Comparison of ENCODE assay signal across 9 cellular contexts in the genomic region with DNA sequence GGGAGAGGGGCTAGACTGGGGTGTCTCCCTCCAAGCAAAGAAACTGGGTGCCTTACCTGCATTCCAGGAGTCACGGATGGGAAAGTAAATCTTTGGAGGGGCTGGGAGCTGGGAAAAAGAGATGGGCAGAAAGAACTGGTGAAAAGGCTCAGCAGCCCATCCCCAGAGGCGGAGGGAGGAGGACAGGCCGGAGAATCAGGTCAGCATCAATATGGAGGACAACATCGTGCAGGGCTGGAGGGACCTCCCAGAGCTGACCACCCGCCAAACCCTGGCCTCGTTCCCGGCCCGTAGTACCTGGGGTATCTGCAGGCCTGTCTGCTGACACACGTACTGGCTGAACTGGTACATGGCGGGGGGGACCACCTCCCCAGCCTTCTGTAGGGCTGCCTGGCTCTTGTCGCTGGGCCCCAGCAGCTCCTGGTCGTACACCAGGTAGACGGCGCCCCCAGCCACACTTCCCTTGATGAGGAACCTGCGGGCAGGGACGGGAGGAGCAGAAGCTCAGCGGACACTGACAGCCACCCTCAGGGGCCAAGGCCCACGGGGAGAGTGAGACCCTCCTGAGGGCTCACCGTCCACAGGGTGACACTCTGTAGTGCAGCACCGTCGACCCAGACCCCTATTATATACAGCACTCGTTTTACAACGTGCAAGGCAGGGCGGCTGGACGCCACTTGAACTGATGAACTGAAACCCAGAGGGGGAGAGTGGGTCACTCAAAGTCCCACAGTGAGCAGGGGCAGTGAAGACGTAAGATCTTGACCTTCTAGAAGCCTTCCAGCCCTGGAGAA. TPM values are rescaled to one million over a fixed set of nuclear protein-coding genes. Genes with fewer than 3 reads are reported as not detected.
A peak's percentile ranks its signal among the peaks of the same experiment; 100 is the strongest.
DNase-seq lines count a peak whose midpoint lies in the region; ATAC-seq and TF ChIP-seq lines count a peak whose summit lies in the region.
"Had no signal": no experiment of that assay in that cellular context is flagged by ENCODE, and none has a peak within 500 bp of the region (broad histone marks: within the 10 kb centered on the region; RNA-seq: fewer than 3 reads in every experiment).

No MANE protein-coding gene starts in this region.

- 23% methylated on average over 26 of the region's 26 CpGs for WGBS in right cardiac atrium
- WGBS in spleen, 5 donors: 29 to 55% (median 37%) methylated on average over 11 to 26 of the region's 26 CpGs

- H3K27ac ChIP-seq in HEK293 (ENCODE audit: extremely low read depth, low read depth, low read length) (peak overlapping the region; percentile 25; the same call in 1 of the 2 replicates), right cardiac atrium (ENCODE audit: low read length) (peak overlapping the region; percentile 93), spleen (peak overlapping the region; percentile 84 to 94 (median 94))

- peak overlapping the region; percentile 89 for H3K27ac Mint-ChIP-seq in activated CD4-positive, alpha-beta memory T cell treated with anti-CD3 and anti-CD28 coated beads for 36 hours

- CTCF ChIA-PET in HEK293 (lab: Yijun Ruan, JAX): no interaction called here
- CTCF ChIA-PET in activated CD4-positive, alpha-beta memory T cell treated with anti-CD3 and anti-CD28 coated beads for 36 hours (lab: Charles Lee): interaction anchor here (0.7 to 1.4 kb wide), 2 partner anchors 8 to 10 kb away, joined by 5 to 6 read pairs; partner anchors contain the start of gene RPL36

- no peak for DNase-seq in activated CD4-positive, alpha-beta memory T cell treated with anti-CD3 and anti-CD28 coated beads for 36 hours
- DNase-seq in right cardiac atrium: peak; percentile 47 to 75 (median 67)
- DNase-seq in spleen: peak; percentile 90
- DNase-seq in retina: no peak
- no peak for DNase-seq in stimulated activated CD4-positive, alpha-beta T cell treated with anti-CD3 and anti-CD28 coated beads, Interleukin-4, amount 100 ng/mL, for 1 hour
- DNase-seq in germinal center (ENCODE audit: low spot score): no peak

- H3K4me1 ChIP-seq in HEK293 (ENCODE audit: control insufficient read depth, insufficient read depth, low read length) (no peaks in the 10 kb centered on the region), right cardiac atrium (ENCODE audit: control insufficient read depth, insufficient read depth, low read length) (peaks cover 13% of the 10 kb centered on the region), spleen (peaks cover 12 to 33% (median 21%) of the 10 kb centered on the region in 6 donors)

- H3K27me3 Mint-ChIP-seq in activated CD4-positive, alpha-beta memory T cell treated with anti-CD3 and anti-CD28 coated beads for 36 hours: no peaks in the 10 kb centered on the region

- H3K9me3 Mint-ChIP-seq in activated CD4-positive, alpha-beta memory T cell treated with anti-CD3 and anti-CD28 coated beads for 36 hours: no peaks in the 10 kb centered on the region

- TF ChIP-seq POLR2A in spleen (IDR thresholded peaks at IDR 0.05): no peak

- TF ChIP-seq CTCF in HEK293 (tag by site-specific recombination; IDR thresholded peaks at IDR 0.05) (no peak), spleen (IDR thresholded peaks at IDR 0.05 in 8 of 11, conservative IDR thresholded peaks at IDR 0.05 in 3 of 11) (no peak)

- ATAC-seq in right cardiac atrium (peak in 1 of 2 donors; percentile 0), HG03135 (IDR thresholded peaks at IDR 0.05; ENCODE audit: unreplicated experiment) (no peak)

- H3K4me3 ChIP-seq in HEK293 (ENCODE audit: low read depth, low read length): peak overlapping the region; percentile 94
- peak overlapping the region; percentile 82 for H3K4me3 ChIP-seq in right cardiac atrium (ENCODE audit: low read length)
- peak overlapping the region; percentile 54 to 97 (median 88) for H3K4me3 ChIP-seq in spleen

- H3K9me3 ChIP-seq in HEK293 (ENCODE audit: control insufficient read depth, insufficient read depth, low read depth, low read length): no peaks in the 10 kb centered on the region
- H3K9me3 ChIP-seq in right cardiac atrium (ENCODE audit: control insufficient read depth, low read length): no peaks in the 10 kb centered on the region
- no peaks in the 10 kb centered on the region for H3K9me3 ChIP-seq in spleen

- POLR2A ChIA-PET in HEK293 (lab: Yijun Ruan, JAX): interaction anchor here (0.6 to 4.1 kb wide), 3 partner anchors 10 to 56 kb away, joined by 4 to 24 read pairs (median 4); partner anchors contain the start of genes RPL36 and SAFB
- POLR2A ChIA-PET in activated CD4-positive, alpha-beta memory T cell treated with anti-CD3 and anti-CD28 coated beads for 36 hours (lab: Charles Lee): interaction anchor here (0.5 to 1.3 kb wide), 5 partner anchors 8 to 1333 kb away, joined by 3 to 5 read pairs (median 3); partner anchors contain the start of genes SAFB and SAFB2

- H3K4me3 Mint-ChIP-seq in activated CD4-positive, alpha-beta memory T cell treated with anti-CD3 and anti-CD28 coated beads for 36 hours: peak overlapping the region; percentile 96

- peaks cover 17% of the 10 kb centered on the region for H3K4me1 Mint-ChIP-seq in activated CD4-positive, alpha-beta memory T cell treated with anti-CD3 and anti-CD28 coated beads for 36 hours (ENCODE audit: low read depth)

- no peaks in the 10 kb centered on the region for H3K27me3 ChIP-seq in right cardiac atrium (ENCODE audit: control insufficient read depth, insufficient read depth)
- H3K27me3 ChIP-seq in spleen (replicated peaks in 1 of 7): no peaks in the 10 kb centered on the region

- H3K36me3 ChIP-seq in HEK293 (ENCODE audit: control insufficient read depth in 2 of 2, insufficient read depth in 1 of 2, low read length in 2 of 2) (peaks cover 0 to 6% of the 10 kb centered on the region in 2 experiments; a peak in 1 of 3 replicates), spleen (peaks cover 0 to 21% (median 6%) of the 10 kb centered on the region in 6 donors)

- intact Hi-C loops in activated CD4-positive, alpha-beta memory T cell treated with anti-CD3 and anti-CD28 coated beads for 36 hours (cut with micrococcal nuclease): loop anchor here (1.0 to 10.0 kb wide), 7 partner anchors 11 to 694 kb away; partner anchors contain the start of genes CATSPERD, LONP1, RPL36 and SAFB
- intact Hi-C loops in right cardiac atrium (cut with DNase I) (no loop called here), spleen (cut with DNase I; ENCODE audit: low total_unique reads) (loop anchor here (10.0 kb wide), 1 partner anchor 55 kb away; the partner anchor contains the start of genes SAFB and SAFB2)

- H3K36me3 Mint-ChIP-seq in activated CD4-positive, alpha-beta memory T cell treated with anti-CD3 and anti-CD28 coated beads for 36 hours: no peaks in the 10 kb centered on the region

TF ChIP-seq in HEK293, 187 proteins besides CTCF, POLR2A, EP300 and RAD21 (continues in another document):
- TF ChIP-seq EGR2 (tag by site-specific recombination; IDR thresholded peaks at IDR 0.05; ENCODE audit: low read depth): no peak
- TF ChIP-seq ZNF692 (tag by site-specific recombination; IDR thresholded peaks at IDR 0.05): no peak
- TF ChIP-seq ZNF513 (tag by site-specific recombination; IDR thresholded peaks at IDR 0.05): no peak
- no peak for TF ChIP-seq ZNF350 (tag by site-specific recombination; IDR thresholded peaks at IDR 0.05)

RNA-seq across cellular contexts. Expression of gene MICOS13, which starts 0.8 kb away (rescaled TPM):
- 10 to 100 TPM; 50.9 to 55.3 TPM for total RNA-seq in activated CD4-positive, alpha-beta memory T cell treated with anti-CD3 and anti-CD28 coated beads for 36 hours
- total RNA-seq in right cardiac atrium (100 to 1,000 TPM; 132 to 175 (median 149) TPM), spleen (10 to 100 TPM; 15.7 to 41.0 (median 36.8) TPM)
- polyA plus RNA-seq in right cardiac atrium (296 TPM), spleen (10 to 100 TPM; 71.0 to 89.5 (median 78.0) TPM)

RNA-seq across cellular contexts. Expression of gene HSD11B1L, which starts 1.3 kb away (rescaled TPM):
- total RNA-seq in activated CD4-positive, alpha-beta memory T cell treated with anti-CD3 and anti-CD28 coated beads for 36 hours: 1 to 10 TPM; 3.8 to 4.1 TPM
- total RNA-seq in right cardiac atrium (1 to 10 TPM; 4.3 to 7.1 (median 6.8) TPM), spleen (1 to 10 TPM; 1.9 to 8.8 (median 3.1) TPM)
- polyA plus RNA-seq in right cardiac atrium (9.8 TPM), spleen (1 to 10 TPM; 3.3 to 5.5 (median 3.8) TPM)

RNA-seq across cellular contexts. Expression of gene RPL36, which starts 10.6 kb away (rescaled TPM):
- 1,000 to 10,000 TPM; 1,487 to 1,524 TPM for total RNA-seq in activated CD4-positive, alpha-beta memory T cell treated with anti-CD3 and anti-CD28 coated beads for 36 hours
- total RNA-seq in right cardiac atrium (100 to 1,000 TPM; 451 to 525 (median 478) TPM), spleen (100 to 1,000 TPM; 294 to 922 (median 652) TPM)
- polyA plus RNA-seq in right cardiac atrium (727 TPM), spleen (1,000 to 10,000 TPM; 2,501 to 2,825 (median 2,795) TPM)

RNA-seq across cellular contexts. Expression of gene LONP1, which starts 40.5 kb away (rescaled TPM):
- total RNA-seq in activated CD4-positive, alpha-beta memory T cell treated with anti-CD3 and anti-CD28 coated beads for 36 hours: 100 to 1,000 TPM; 178 to 181 TPM
- 10 to 100 TPM; 55.4 to 66.2 (median 59.3) TPM for total RNA-seq in right cardiac atrium
- 60.3 TPM for polyA plus RNA-seq in right cardiac atrium
- 10 to 100 TPM; 33.1 to 65.8 (median 56.5) TPM for total RNA-seq in spleen
- 10 to 100 TPM; 29.2 to 48.2 (median 42.6) TPM for polyA plus RNA-seq in spleen

RNA-seq across cellular contexts. Expression of gene CATSPERD, which starts 41.0 kb away (rescaled TPM):
- not detected for total RNA-seq in activated CD4-positive, alpha-beta memory T cell treated with anti-CD3 and anti-CD28 coated beads for 36 hours
- total RNA-seq in right cardiac atrium: not detected
- not detected for polyA plus RNA-seq in right cardiac atrium
- total RNA-seq in spleen: not detected
- polyA plus RNA-seq in spleen: not detected
- total RNA-seq: RPMI7951 had no signal

Comparison
In these comparisons a context has a peak if more than half of its experiments do, and no peak if none do; other contexts are left out.
1. H3K27ac ChIP-seq: peak in every context shown above with its lines; median percentile 94 in spleen; 93 in right cardiac atrium; 25 in HEK293.
2. DNase-seq: peak in right cardiac atrium (3 of 3) and spleen (single experiment); none in activated CD4-positive, alpha-beta memory T cell treated with anti-CD3 and anti-CD28 coated beads for 36 hours (single experiment), retina (single experiment), stimulated activated CD4-positive, alpha-beta T cell treated with anti-CD3 and anti-CD28 coated beads, Interleukin-4, amount 100 ng/mL, for 1 hour (single experiment) and germinal center (single experiment).
3. intact Hi-C loops: an anchor here in activated CD4-positive, alpha-beta memory T cell treated with anti-CD3 and anti-CD28 coated beads for 36 hours (1.0 to 10.0 kb wide) and spleen (10.0 kb wide); none called in right cardiac atrium.
4. Peak in every context shown above with its lines, with median percentiles within 50 percentile points of each other: H3K4me3 ChIP-seq.